29 cellular contexts compared by ENCODE assay signal in the genomic region with DNA sequence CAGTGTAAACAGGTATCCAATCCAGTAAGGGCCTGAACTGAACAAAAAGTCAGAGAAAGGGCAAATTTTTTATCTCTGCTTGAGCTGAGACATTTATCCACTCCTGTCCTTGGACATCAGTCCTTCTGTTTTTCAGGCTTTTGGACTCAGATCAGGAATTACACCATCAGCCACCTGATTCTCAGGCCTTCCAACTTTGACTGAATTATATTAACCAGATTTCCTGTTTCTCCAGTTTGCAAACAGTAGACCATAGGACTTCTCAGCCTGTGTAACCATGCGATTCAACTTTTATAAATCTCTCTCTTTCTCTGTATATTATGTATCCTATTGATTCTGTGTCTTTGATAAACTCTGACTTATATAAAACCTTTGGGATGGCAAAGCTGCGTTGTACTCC.
"Had no signal": no experiment of that assay in that cellular context is flagged by ENCODE, and none has a peak within 500 bp of the region (broad histone marks: within the 10 kb centered on the region; RNA-seq: fewer than 3 reads in every experiment).

No MANE protein-coding gene starts in this region.

- DNase-seq: activated B cell treated with CpG ODN at 0.5 μM for 24 hours; activated CD4-positive, alpha-beta memory T cell treated with anti-CD3 and anti-CD28 coated beads, Interleukin-2, amount 10 ng/mL, durations not matched to agents 7 days and 5 days; activated CD4-positive, alpha-beta T cell treated with anti-CD3 and anti-CD28 coated beads for 4 hours; activated CD4-positive, alpha-beta T cell treated with anti-CD3 and anti-CD28 coated beads, Interleukin-2, amount 10 ng/mL, durations not matched to agents 24 days and 14 days; activated CD4-positive, alpha-beta T cell treated with anti-CD3 and anti-CD28 coated beads, Interleukin-2, amount 50 U/mL, for 1 hour; activated CD4-positive, alpha-beta T cell treated with anti-CD3 and anti-CD28 coated beads, Interleukin-2, amount 50 U/mL, for 48 hours; activated CD4-positive, CD25-positive, alpha-beta regulatory T cell treated with anti-CD3 and anti-CD28 coated beads, Interleukin-2, amount 50 U/mL, for 72 hours; activated CD8-positive, alpha-beta memory T cell treated with anti-CD3 and anti-CD28 coated beads for 24 hours; activated CD8-positive, alpha-beta memory T cell treated with anti-CD3 and anti-CD28 coated beads, Interleukin-2, amount 10 ng/mL, durations not matched to agents 7 days and 5 days; activated CD8-positive, alpha-beta memory T cell treated with anti-CD3 and anti-CD28 coated beads, Interleukin-2, amount 50 U/mL, for 48 hours; activated CD8-positive, alpha-beta T cell treated with anti-CD3 and anti-CD28 coated beads, Interleukin-2, amount 10 ng/mL, durations not matched to agents 7 days and 5 days; activated effector memory CD4-positive, alpha-beta T cell treated with Interleukin-2 at 50 U/mL for 16 hours; activated gamma-delta T cell; activated naive CD4-positive, alpha-beta T cell treated with anti-CD3 and anti-CD28 coated beads, Interleukin-2, amount 10 ng/mL, durations not matched to agents 7 days and 5 days; activated naive CD4-positive, alpha-beta T cell treated with Interleukin-2 at 50 U/mL for 16 hours; activated naive CD8-positive, alpha-beta T cell treated with anti-CD3 and anti-CD28 coated beads, Interleukin-2, amount 10 ng/mL, durations not matched to agents 7 days and 5 days; activated naive CD8-positive, alpha-beta T cell treated with anti-CD3 and anti-CD28 coated beads, Interleukin-2, amount 50 U/mL, for 24 hours; activated T-cell treated with anti-CD3 and anti-CD28 coated beads, Interleukin-2, amount 50 U/mL, for 24 hours; activated T-cell treated with anti-CD3 and anti-CD28 coated beads, Interleukin-2, amount 50 U/mL, for 48 hours; amniotic stem cell; aorta; body of pancreas; brain microvascular endothelial cell; central memory CD4-positive, alpha-beta T cell; T-helper 1 cell; T-helper 2 cell; T-helper 9 cell had no signal

- H3K27ac ChIP-seq: body of pancreas, brain microvascular endothelial cell, breast epithelium, VCaP had no signal

- H3K27me3 ChIP-seq: body of pancreas, brain microvascular endothelial cell, breast epithelium had no signal

- ATAC-seq: activated CD8-positive, alpha-beta memory T cell treated with anti-CD3 and anti-CD28 coated beads, Interleukin-2, amount 10 ng/mL, durations not matched to agents 7 days and 5 days; activated CD8-positive, alpha-beta T cell treated with anti-CD3 and anti-CD28 coated beads, Interleukin-2, amount 10 ng/mL, durations not matched to agents 7 days and 5 days; activated naive CD8-positive, alpha-beta T cell treated with anti-CD3 and anti-CD28 coated beads, Interleukin-2, amount 50 U/mL, for 24 hours; body of pancreas had no signal

- H3K36me3 ChIP-seq: brain microvascular endothelial cell, breast epithelium had no signal

- H3K4me3 ChIP-seq: body of pancreas, breast epithelium had no signal

- H3K4me1 ChIP-seq: body of pancreas, breast epithelium had no signal

- H3K9me3 ChIP-seq: body of pancreas, breast epithelium had no signal
